15 cellular contexts compared by ENCODE assay signal in genomic region chr15:40155270-40155910, GRCh38. TPM values are rescaled to one million over a fixed set of nuclear protein-coding genes. Genes with fewer than 3 reads are reported as not detected.
DNase-seq lines count a peak whose midpoint lies in the region; ATAC-seq lines count a peak whose summit lies in the region.
"Had no signal": no experiment of that assay in that cellular context is flagged by ENCODE, and none has a peak within 500 bp of the region (broad histone marks: within the 10 kb centered on the region; RNA-seq: fewer than 3 reads in every experiment).

No MANE protein-coding gene starts in this region.

- H3K4me3 ChIP-seq in iPS DF 6.9 (ENCODE audit: low read length), result no peak overlapping the region
- H3K4me3 ChIP-seq: spleen had no signal

- DNase-seq in NCI-H146 (lab: John Stamatoyannopoulos, UW), result peak; percentile 27
- no peak for DNase-seq in NCI-H146 treated with DMSO at 0.1 percent for 48 hours (lab: John Stamatoyannopoulos, UW; ENCODE audit: unreplicated experiment)
- DNase-seq in NCI-H510A treated with DMSO at 0.1 percent for 48 hours (lab: John Stamatoyannopoulos, UW), result peak; percentile 64
- peak; percentile 82 for DNase-seq in iPS DF 6.9 (ENCODE audit: low read depth, low spot score)
- DNase-seq in G401 (ENCODE audit: low spot score), result no peak
- DNase-seq: 8988T; activated CD4-positive, alpha-beta T cell treated with anti-CD3 and anti-CD28 coated beads, Interleukin-2, amount 50 U/mL, for 48 hours; DMS 273 treated with DMSO at 0.1 percent for 48 hours; NCI-H82; spleen had no signal

- no peaks in the 10 kb centered on the region for H3K27me3 Mint-ChIP-seq in stimulated activated memory B cell treated with anti-CD40 and anti-IgM and Interleukin-4, amounts not matched to agents 10 μg/mL and 1 μg/mL and 100 μg/mL, for 72 hours
- H3K27me3 Mint-ChIP-seq: activated naive CD8-positive, alpha-beta T cell; IgD-negative memory B cell had no signal

- no peaks in the 10 kb centered on the region for H3K36me3 Mint-ChIP-seq in stimulated activated memory B cell treated with anti-CD40 and anti-IgM and Interleukin-4, amounts not matched to agents 10 μg/mL and 1 μg/mL and 100 μg/mL, for 72 hours
- H3K36me3 Mint-ChIP-seq: activated naive CD8-positive, alpha-beta T cell had no signal

- no peaks in the 10 kb centered on the region for H3K9me3 ChIP-seq in iPS DF 6.9 (ENCODE audit: control insufficient read depth, insufficient read depth, low read length)
- H3K9me3 ChIP-seq: spleen had no signal

- no peaks in the 10 kb centered on the region for H3K9me3 Mint-ChIP-seq in stimulated activated memory B cell treated with anti-CD40 and anti-IgM and Interleukin-4, amounts not matched to agents 10 μg/mL and 1 μg/mL and 100 μg/mL, for 72 hours
- H3K9me3 Mint-ChIP-seq: IgD-negative memory B cell had no signal

- no CpG with 5 or more reads among the region's 5 CpGs for WGBS in iPS DF 6.9 (ENCODE audit: insufficient coverage, insufficient read length)

- peak overlapping the region; percentile 0 for H3K27ac ChIP-seq in iPS DF 6.9 (ENCODE audit: low read length)
- H3K27ac ChIP-seq: spleen had no signal

- peaks cover 7% of the 10 kb centered on the region for H3K4me1 Mint-ChIP-seq in stimulated activated memory B cell treated with anti-CD40 and anti-IgM and Interleukin-4, amounts not matched to agents 10 μg/mL and 1 μg/mL and 100 μg/mL, for 72 hours

- no peak overlapping the region for H3K4me3 Mint-ChIP-seq in stimulated activated memory B cell treated with anti-CD40 and anti-IgM and Interleukin-4, amounts not matched to agents 10 μg/mL and 1 μg/mL and 100 μg/mL, for 72 hours
- H3K4me3 Mint-ChIP-seq: activated naive CD8-positive, alpha-beta T cell; IgD-negative memory B cell had no signal

- H3K27me3 ChIP-seq in iPS DF 6.9 (ENCODE audit: control insufficient read depth, insufficient read depth, low read length), result no peaks in the 10 kb centered on the region
- H3K27me3 ChIP-seq: spleen had no signal

- no peak for ATAC-seq in stimulated activated memory B cell treated with anti-CD40 and anti-IgM and Interleukin-4, amounts not matched to agents 10 μg/mL and 1 μg/mL and 100 μg/mL, for 72 hours
- no peak for ATAC-seq in HG02938 (IDR thresholded peaks at IDR 0.05; ENCODE audit: unreplicated experiment)
- ATAC-seq in HG02588 (IDR thresholded peaks at IDR 0.05; ENCODE audit: unreplicated experiment), result no peak

- H3K36me3 ChIP-seq in iPS DF 6.9 (ENCODE audit: control insufficient read depth, insufficient read depth, low read length), result no peaks in the 10 kb centered on the region
- H3K36me3 ChIP-seq: spleen had no signal

- in situ Hi-C loops in G401 (cut with HindIII; ENCODE audit: low sequenced_read_pairs), result no loop called here

- peak overlapping the region; percentile 8 for H3K27ac Mint-ChIP-seq in stimulated activated memory B cell treated with anti-CD40 and anti-IgM and Interleukin-4, amounts not matched to agents 10 μg/mL and 1 μg/mL and 100 μg/mL, for 72 hours
- H3K27ac Mint-ChIP-seq: activated naive CD8-positive, alpha-beta T cell; IgD-negative memory B cell had no signal

- peaks cover 6% of the 10 kb centered on the region for H3K4me1 ChIP-seq in iPS DF 6.9 (ENCODE audit: control insufficient read depth, insufficient read depth, low read length)

RNA-seq across cellular contexts. Expression of gene BUB1B, which starts 5.5 kb away (rescaled TPM):
- total RNA-seq in G401 (2014; rRNA removed; shearing (Covaris generic)), result 64.4 and 86.8 TPM in 2 replicates

RNA-seq across cellular contexts. Expression of gene BMF, which starts 46.7 kb away (rescaled TPM):
- 8.1 and 14.3 TPM in 2 replicates for total RNA-seq in G401 (2014; rRNA removed; shearing (Covaris generic))

Comparison
In these comparisons a context has a peak if more than half of its experiments do, and no peak if none do; other contexts are left out.
1. DNase-seq: peak in NCI-H146 (single experiment), NCI-H510A treated with DMSO at 0.1 percent for 48 hours (single experiment) and iPS DF 6.9 (single experiment); none in NCI-H146 treated with DMSO at 0.1 percent for 48 hours (single experiment) and G401 (single experiment).